8 cellular contexts compared by ENCODE assay signal in the genomic region with DNA sequence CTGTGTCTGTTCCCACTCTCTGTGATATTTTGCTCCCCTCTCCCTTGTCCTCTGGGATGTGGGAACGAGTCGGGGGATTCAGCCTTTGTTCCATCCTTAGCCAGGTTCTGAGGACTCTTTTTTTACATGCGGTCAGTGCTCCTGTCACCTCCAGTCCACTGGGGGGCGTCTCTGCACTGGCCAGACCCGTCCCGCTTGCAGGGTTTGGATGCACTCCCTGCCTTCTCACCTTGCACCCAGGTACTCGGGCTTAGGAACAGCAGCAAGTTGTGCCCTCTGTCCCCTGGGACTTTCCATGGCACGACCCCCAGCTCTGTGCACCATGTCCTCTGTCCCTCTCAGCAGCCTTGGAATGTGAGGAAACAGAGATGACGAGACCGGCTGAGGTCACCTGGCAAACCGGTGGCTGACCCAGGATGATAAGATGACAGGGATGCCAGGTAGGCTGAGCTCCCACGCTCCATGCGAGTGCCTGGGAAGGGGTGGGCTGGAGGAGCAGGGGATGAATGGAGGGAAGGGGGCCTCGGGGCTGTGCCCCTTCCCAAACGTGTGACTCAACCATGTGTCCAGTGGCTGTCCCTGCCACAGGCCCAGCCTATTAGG.
A peak's percentile ranks its signal among the peaks of the same experiment; 100 is the strongest.
DNase-seq lines count a peak whose midpoint lies in the region; ATAC-seq and TF ChIP-seq lines count a peak whose summit lies in the region.

No MANE protein-coding gene starts in this region.

- peak; percentile 14 for DNase-seq in COLO668 (lab: John Stamatoyannopoulos, UW; ENCODE audit: unreplicated experiment)
- DNase-seq in HUDEP-2 (lab: John Stamatoyannopoulos, UW; ENCODE audit: unreplicated experiment in 76 of 76), result peak in 46 of 76 experiments; percentile 1 to 69 (median 24)
- no peak for DNase-seq in astrocyte of the cerebellum (ENCODE audit: low read depth)
- DNase-seq in inferior parietal cortex (ENCODE audit: extremely low spot score), result peak; percentile 13
- peak; percentile 17 to 19 for DNase-seq in stimulated activated CD4-positive, alpha-beta T cell treated with anti-CD3 and anti-CD28 coated beads, Interleukin-4, amount 100 ng/mL, for 4 hours

- ATAC-seq in SK-N-SH treated with all-trans-retinoic acid at 6 μM for 48 hours (peak; percentile 88), HG02885 (IDR thresholded peaks at IDR 0.05; ENCODE audit: poor library complexity, unreplicated experiment) (no peak), GM18861 (IDR thresholded peaks at IDR 0.05; ENCODE audit: unreplicated experiment) (no peak)

- H3K4me3 ChIP-seq in astrocyte of the cerebellum (ENCODE audit: low read depth, low read length), result no peak overlapping the region

- peak; percentile 55 for TF ChIP-seq CTCF in astrocyte of the cerebellum (IDR thresholded peaks at IDR 0.05; ENCODE audit: low read depth, low read length, missing control alignments)

- in situ Hi-C loops in astrocyte of the cerebellum (cut with HindIII; ENCODE audit: low sequenced_read_pairs), result no loop called here

TF ChIP-seq in SK-N-SH treated with all-trans-retinoic acid at 6 μM for 48 hours, 23 proteins besides CTCF, POLR2A, EP300 and RAD21:
- TF ChIP-seq, protein P1, sequence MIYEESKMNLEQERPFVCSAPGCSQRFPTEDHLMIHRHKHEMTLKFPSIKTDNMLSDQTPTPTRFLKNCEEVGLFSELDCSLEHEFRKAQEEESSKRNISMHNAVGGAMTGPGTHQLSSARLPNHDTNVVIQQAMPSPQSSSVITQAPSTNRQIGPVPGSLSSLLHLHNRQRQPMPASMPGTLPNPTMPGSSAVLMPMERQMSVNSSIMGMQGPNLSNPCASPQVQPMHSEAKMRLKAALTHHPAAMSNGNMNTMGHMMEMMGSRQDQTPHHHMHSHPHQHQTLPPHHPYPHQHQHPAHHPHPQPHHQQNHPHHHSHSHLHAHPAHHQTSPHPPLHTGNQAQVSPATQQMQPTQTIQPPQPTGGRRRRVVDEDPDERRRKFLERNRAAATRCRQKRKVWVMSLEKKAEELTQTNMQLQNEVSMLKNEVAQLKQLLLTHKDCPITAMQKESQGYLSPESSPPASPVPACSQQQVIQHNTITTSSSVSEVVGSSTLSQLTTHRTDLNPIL (CRISPR knock-in tag; IDR thresholded peaks at IDR 0.05; ENCODE audit: low read depth), result no peak
- TF ChIP-seq, protein P2, sequence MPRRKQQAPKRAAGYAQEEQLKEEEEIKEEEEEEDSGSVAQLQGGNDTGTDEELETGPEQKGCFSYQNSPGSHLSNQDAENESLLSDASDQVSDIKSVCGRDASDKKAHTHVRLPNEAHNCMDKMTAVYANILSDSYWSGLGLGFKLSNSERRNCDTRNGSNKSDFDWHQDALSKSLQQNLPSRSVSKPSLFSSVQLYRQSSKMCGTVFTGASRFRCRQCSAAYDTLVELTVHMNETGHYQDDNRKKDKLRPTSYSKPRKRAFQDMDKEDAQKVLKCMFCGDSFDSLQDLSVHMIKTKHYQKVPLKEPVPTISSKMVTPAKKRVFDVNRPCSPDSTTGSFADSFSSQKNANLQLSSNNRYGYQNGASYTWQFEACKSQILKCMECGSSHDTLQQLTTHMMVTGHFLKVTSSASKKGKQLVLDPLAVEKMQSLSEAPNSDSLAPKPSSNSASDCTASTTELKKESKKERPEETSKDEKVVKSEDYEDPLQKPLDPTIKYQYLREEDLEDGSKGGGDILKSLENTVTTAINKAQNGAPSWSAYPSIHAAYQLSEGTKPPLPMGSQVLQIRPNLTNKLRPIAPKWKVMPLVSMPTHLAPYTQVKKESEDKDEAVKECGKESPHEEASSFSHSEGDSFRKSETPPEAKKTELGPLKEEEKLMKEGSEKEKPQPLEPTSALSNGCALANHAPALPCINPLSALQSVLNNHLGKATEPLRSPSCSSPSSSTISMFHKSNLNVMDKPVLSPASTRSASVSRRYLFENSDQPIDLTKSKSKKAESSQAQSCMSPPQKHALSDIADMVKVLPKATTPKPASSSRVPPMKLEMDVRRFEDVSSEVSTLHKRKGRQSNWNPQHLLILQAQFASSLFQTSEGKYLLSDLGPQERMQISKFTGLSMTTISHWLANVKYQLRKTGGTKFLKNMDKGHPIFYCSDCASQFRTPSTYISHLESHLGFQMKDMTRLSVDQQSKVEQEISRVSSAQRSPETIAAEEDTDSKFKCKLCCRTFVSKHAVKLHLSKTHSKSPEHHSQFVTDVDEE (CRISPR knock-in tag; IDR thresholded peaks at IDR 0.05), result no peak
- TF ChIP-seq ARNTL (CRISPR knock-in tag; IDR thresholded peaks at IDR 0.05; ENCODE audit: borderline replicate concordance, low read depth), result no peak
- no peak for TF ChIP-seq ESRRG (CRISPR knock-in tag; IDR thresholded peaks at IDR 0.05)
- TF ChIP-seq OSR1 (CRISPR knock-in tag; IDR thresholded peaks at IDR 0.05), result no peak
- no peak for TF ChIP-seq ZFP30 (CRISPR knock-in tag; IDR thresholded peaks at IDR 0.05)
- TF ChIP-seq, protein P3, sequence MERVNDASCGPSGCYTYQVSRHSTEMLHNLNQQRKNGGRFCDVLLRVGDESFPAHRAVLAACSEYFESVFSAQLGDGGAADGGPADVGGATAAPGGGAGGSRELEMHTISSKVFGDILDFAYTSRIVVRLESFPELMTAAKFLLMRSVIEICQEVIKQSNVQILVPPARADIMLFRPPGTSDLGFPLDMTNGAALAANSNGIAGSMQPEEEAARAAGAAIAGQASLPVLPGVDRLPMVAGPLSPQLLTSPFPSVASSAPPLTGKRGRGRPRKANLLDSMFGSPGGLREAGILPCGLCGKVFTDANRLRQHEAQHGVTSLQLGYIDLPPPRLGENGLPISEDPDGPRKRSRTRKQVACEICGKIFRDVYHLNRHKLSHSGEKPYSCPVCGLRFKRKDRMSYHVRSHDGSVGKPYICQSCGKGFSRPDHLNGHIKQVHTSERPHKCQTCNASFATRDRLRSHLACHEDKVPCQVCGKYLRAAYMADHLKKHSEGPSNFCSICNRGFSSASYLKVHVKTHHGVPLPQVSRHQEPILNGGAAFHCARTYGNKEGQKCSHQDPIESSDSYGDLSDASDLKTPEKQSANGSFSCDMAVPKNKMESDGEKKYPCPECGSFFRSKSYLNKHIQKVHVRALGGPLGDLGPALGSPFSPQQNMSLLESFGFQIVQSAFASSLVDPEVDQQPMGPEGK (CRISPR knock-in tag; IDR thresholded peaks at IDR 0.05; ENCODE audit: borderline replicate concordance), result no peak
- TF ChIP-seq ZC3H10 (CRISPR knock-in tag; IDR thresholded peaks at IDR 0.05), result no peak
- no peak for TF ChIP-seq ZFP3 (CRISPR knock-in tag; IDR thresholded peaks at IDR 0.05)
- no peak for TF ChIP-seq PPARA (CRISPR knock-in tag; IDR thresholded peaks at IDR 0.05; ENCODE audit: borderline replicate concordance)
- no peak for TF ChIP-seq ZNF8 (CRISPR knock-in tag; IDR thresholded peaks at IDR 0.05)
- TF ChIP-seq SNAI2 (CRISPR knock-in tag; IDR thresholded peaks at IDR 0.05), result no peak
- TF ChIP-seq ISL1 (CRISPR knock-in tag; IDR thresholded peaks at IDR 0.05), result no peak
